25 cellular contexts compared by ENCODE assay signal in the genomic region with DNA sequence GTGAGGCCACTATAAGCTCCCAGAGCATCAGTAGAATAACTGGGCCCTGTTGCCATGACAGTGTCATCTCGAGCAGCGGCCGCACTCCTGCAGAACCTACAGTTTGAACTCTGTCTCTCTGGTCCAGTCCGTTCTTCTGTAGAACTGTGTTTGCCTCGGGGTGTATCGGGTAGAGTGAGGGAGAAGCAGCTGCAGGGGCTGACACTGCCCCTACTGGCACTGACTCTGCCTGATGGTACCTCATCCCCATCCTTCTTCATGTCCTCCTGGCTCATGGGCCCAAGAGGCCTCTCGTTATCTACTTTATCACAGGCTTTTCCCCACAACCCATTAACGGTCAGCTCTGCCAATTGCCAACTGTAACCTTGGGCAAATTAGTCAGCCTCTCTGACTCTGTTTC.
DNase-seq lines count a peak whose midpoint lies in the region; ATAC-seq, FAIRE-seq and TF ChIP-seq lines count a peak whose summit lies in the region.
"Had no signal": no experiment of that assay in that cellular context is flagged by ENCODE, and none has a peak within 500 bp of the region (broad histone marks: within the 10 kb centered on the region; RNA-seq: fewer than 3 reads in every experiment).

No MANE protein-coding gene starts in this region.

- no peak for TF ChIP-seq CTCF in left ventricle myocardium inferior (IDR thresholded peaks at IDR 0.05; ENCODE audit: borderline replicate concordance)
- no peak for TF ChIP-seq CTCF in endothelial cell of umbilical vein (IDR thresholded peaks at IDR 0.05; ENCODE audit: extremely low read depth in 1 of 2, insufficient read depth in 1 of 2, low read depth in 1 of 2, low read length in 2 of 2)
- no peak for TF ChIP-seq CTCF in adrenal gland (IDR thresholded peaks at IDR 0.05)
- no peak for TF ChIP-seq CTCF in GM13977 (IDR thresholded peaks at IDR 0.05; ENCODE audit: extremely low read depth, insufficient read depth, missing control alignments)

- H3K27me3 ChIP-seq in left ventricle myocardium inferior (ENCODE audit: low read depth) (no peaks in the 10 kb centered on the region), endothelial cell of umbilical vein (ENCODE audit: control insufficient read depth in 2 of 2, insufficient read depth in 2 of 2, low read length in 2 of 2) (no peaks in the 10 kb centered on the region), adrenal gland (no peaks in the 10 kb centered on the region)
- H3K27me3 ChIP-seq: dorsolateral prefrontal cortex, neural progenitor cell, stomach, tibial artery had no signal

- H3K4me1 ChIP-seq in left ventricle myocardium inferior (peaks cover 33% of the 10 kb centered on the region), endothelial cell of umbilical vein (ENCODE audit: control insufficient read depth, extremely low read depth, insufficient read depth, low read length) (peaks cover 27% of the 10 kb centered on the region), adrenal gland (replicated peaks in 1 of 2) (no peaks in the 10 kb centered on the region)
- H3K4me1 ChIP-seq: neural progenitor cell, parathyroid adenoma had no signal

- H3K36me3 ChIP-seq in left ventricle myocardium inferior (no peaks in the 10 kb centered on the region), endothelial cell of umbilical vein (ENCODE audit: control insufficient read depth in 2 of 2, extremely low read depth in 1 of 2, insufficient read depth in 2 of 2, low read length in 2 of 2) (no peaks in the 10 kb centered on the region), adrenal gland (replicated peaks in 1 of 2) (no peaks in the 10 kb centered on the region)
- H3K36me3 ChIP-seq: neural progenitor cell, stomach, tibial artery had no signal

- POLR2A ChIA-PET in endothelial cell of umbilical vein (lab: Charles Lee) = interaction anchor here (1.0 kb wide), 1 partner anchor 282 kb away, joined by 3 read pairs; no protein-coding TSS in a partner anchor

- H3K36me3 Mint-ChIP-seq in stimulated activated memory B cell treated with anti-CD40 and anti-IgM and Interleukin-4, amounts not matched to agents 10 μg/mL and 1 μg/mL and 100 μg/mL, for 72 hours = no peaks in the 10 kb centered on the region
- H3K36me3 Mint-ChIP-seq: neural progenitor cell had no signal

- H3K9me3 ChIP-seq in left ventricle myocardium inferior (replicated peaks) (no peaks in the 10 kb centered on the region), endothelial cell of umbilical vein (replicated peaks; ENCODE audit: control insufficient read depth, insufficient read depth, low read length) (no peaks in the 10 kb centered on the region), adrenal gland (replicated peaks in 1 of 3) (no peaks in the 10 kb centered on the region)
- H3K9me3 ChIP-seq: SK-N-SH, stomach, tibial artery had no signal

- H3K27ac Mint-ChIP-seq in stimulated activated memory B cell treated with anti-CD40 and anti-IgM and Interleukin-4, amounts not matched to agents 10 μg/mL and 1 μg/mL and 100 μg/mL, for 72 hours = no peak overlapping the region
- H3K27ac Mint-ChIP-seq: activated naive CD8-positive, alpha-beta T cell treated with anti-CD3 and anti-CD28 coated beads, Interleukin-2, amount 50 U/mL, for 24 hours; activated T-cell treated with anti-CD3 and anti-CD28 coated beads, Interleukin-2, amount 50 U/mL, for 72 hours; neural progenitor cell; T-helper 1 cell treated with Interleukin-12 subunit alpha and Interleukin-12 subunit beta and Interleukin-4 antibody, amounts not matched to agents 30 μg/mL and 1 μg/mL, for 36 hours had no signal

- BruUV-seq in endothelial cell of umbilical vein (replicated peaks; lab: Mats Ljungman, UMichigan) = no TSS peak

- H4K20me1 ChIP-seq in endothelial cell of umbilical vein (replicated peaks; ENCODE audit: control insufficient read depth, extremely low read depth, insufficient read depth, low read length) = no peaks in the 10 kb centered on the region

- H3K9me1 ChIP-seq in endothelial cell of umbilical vein (replicated peaks; ENCODE audit: control insufficient read depth, extremely low read depth, insufficient read depth, low read length) = no peaks in the 10 kb centered on the region

- no peak for FAIRE-seq in endothelial cell of umbilical vein (lab: Jason Lieb, UNC)
- FAIRE-seq: A204.1, GM12891 had no signal

- H3K9ac ChIP-seq in endothelial cell of umbilical vein (replicated peaks; ENCODE audit: extremely low read depth, insufficient read depth, low read length) = no peak overlapping the region
- H3K9ac ChIP-seq: neural progenitor cell, parathyroid adenoma, SK-N-SH had no signal

- no peaks in the 10 kb centered on the region for H3K9me3 Mint-ChIP-seq in stimulated activated memory B cell treated with anti-CD40 and anti-IgM and Interleukin-4, amounts not matched to agents 10 μg/mL and 1 μg/mL and 100 μg/mL, for 72 hours
- H3K9me3 Mint-ChIP-seq: T-helper 1 cell treated with Interleukin-12 subunit alpha and Interleukin-12 subunit beta and Interleukin-4 antibody, amounts not matched to agents 30 μg/mL and 1 μg/mL, for 36 hours had no signal

- CTCF ChIA-PET in endothelial cell of umbilical vein (lab: Charles Lee) = interaction anchor here (1.4 to 2.0 kb wide), 2 partner anchors 13 to 276 kb away, joined by 3 to 9 read pairs; no protein-coding TSS in a partner anchor

- DNase-seq in left ventricle myocardium inferior = no peak
- DNase-seq in Right ventricle myocardium inferior (ENCODE audit: missing footprints) = no peak
- DNase-seq in SK-N-DZ (ENCODE audit: low spot score) = peak; percentile 8
- peak; percentile 6 for DNase-seq in endothelial cell of umbilical vein (ENCODE audit: low read depth, low spot score)
- DNase-seq in ecto neural progenitor cell (ENCODE audit: low spot score) = no peak
- DNase-seq in adrenal gland = no peak
- DNase-seq in GM13977 (ENCODE audit: low spot score) = no peak
- DNase-seq: activated CD4-positive, alpha-beta T cell treated with anti-CD3 and anti-CD28 coated beads, Interleukin-2, amount 50 U/mL, for 48 hours; activated naive CD8-positive, alpha-beta T cell treated with anti-CD3 and anti-CD28 coated beads, Interleukin-2, amount 50 U/mL, for 24 hours; activated T-cell treated with anti-CD3 and anti-CD28 coated beads, Interleukin-2, amount 50 U/mL, for 72 hours; H7; NCI-H1436 treated with DMSO at 0.1 percent for 48 hours; NCI-H2107; NCI-H748 treated with DMSO at 0.1 percent for 48 hours had no signal

- no peaks in the 10 kb centered on the region for H3K4me1 Mint-ChIP-seq in stimulated activated memory B cell treated with anti-CD40 and anti-IgM and Interleukin-4, amounts not matched to agents 10 μg/mL and 1 μg/mL and 100 μg/mL, for 72 hours
- H3K4me1 Mint-ChIP-seq: activated naive CD8-positive, alpha-beta T cell treated with anti-CD3 and anti-CD28 coated beads, Interleukin-2, amount 50 U/mL, for 24 hours; neural progenitor cell had no signal

- TF ChIP-seq POLR2A in endothelial cell of umbilical vein (IDR thresholded peaks at IDR 0.05; ENCODE audit: low read depth, low read length) (no peak), adrenal gland (IDR thresholded peaks at IDR 0.05) (no peak)

- H3K27ac ChIP-seq in left ventricle myocardium inferior (replicated peaks) = peak overlapping the region; percentile 76
- no peak overlapping the region for H3K27ac ChIP-seq in endothelial cell of umbilical vein (ENCODE audit: insufficient read depth, low read depth, low read length)
- no peak overlapping the region for H3K27ac ChIP-seq in adrenal gland
- H3K27ac ChIP-seq: dorsolateral prefrontal cortex, neural progenitor cell, parathyroid adenoma had no signal

- H3K27me3 Mint-ChIP-seq in stimulated activated memory B cell treated with anti-CD40 and anti-IgM and Interleukin-4, amounts not matched to agents 10 μg/mL and 1 μg/mL and 100 μg/mL, for 72 hours = no peaks in the 10 kb centered on the region
- H3K27me3 Mint-ChIP-seq: activated naive CD8-positive, alpha-beta T cell treated with anti-CD3 and anti-CD28 coated beads, Interleukin-2, amount 50 U/mL, for 24 hours had no signal

- no peak overlapping the region for H3K4me2 ChIP-seq in endothelial cell of umbilical vein (ENCODE audit: insufficient read depth, low read length)
- H3K4me2 ChIP-seq: neural progenitor cell, SK-N-SH had no signal

- WGBS in adrenal gland, 4 donors = 68 to 86% (median 83%) methylated on average over 5 to 8 of the region's 8 CpGs

- H3K79me2 ChIP-seq in endothelial cell of umbilical vein (ENCODE audit: control insufficient read depth, insufficient read depth, low read length) = no peaks in the 10 kb centered on the region
- H3K79me2 ChIP-seq: parathyroid adenoma had no signal

- no peak overlapping the region for H3K4me3 ChIP-seq in left ventricle myocardium inferior
- no peak overlapping the region for H3K4me3 ChIP-seq in endothelial cell of umbilical vein (replicated peaks in 1 of 3; ENCODE audit: insufficient read depth in 1 of 3, low read depth in 1 of 3, low read length in 3 of 3)
- H3K4me3 ChIP-seq in adrenal gland = no peak overlapping the region
- H3K4me3 ChIP-seq: dorsolateral prefrontal cortex, neural progenitor cell, stomach, tibial artery had no signal

- H3K4me3 Mint-ChIP-seq in stimulated activated memory B cell treated with anti-CD40 and anti-IgM and Interleukin-4, amounts not matched to agents 10 μg/mL and 1 μg/mL and 100 μg/mL, for 72 hours = no peak overlapping the region
- H3K4me3 Mint-ChIP-seq: activated naive CD8-positive, alpha-beta T cell treated with anti-CD3 and anti-CD28 coated beads, Interleukin-2, amount 50 U/mL, for 24 hours; activated T-cell treated with anti-CD3 and anti-CD28 coated beads, Interleukin-2, amount 50 U/mL, for 72 hours; neural progenitor cell; T-helper 1 cell treated with Interleukin-12 subunit alpha and Interleukin-12 subunit beta and Interleukin-4 antibody, amounts not matched to agents 30 μg/mL and 1 μg/mL, for 36 hours had no signal

- ATAC-seq in Right ventricle myocardium inferior = no peak
- ATAC-seq in stimulated activated memory B cell treated with anti-CD40 and anti-IgM and Interleukin-4, amounts not matched to agents 10 μg/mL and 1 μg/mL and 100 μg/mL, for 72 hours = peak; percentile 39
- ATAC-seq: activated CD4-positive, CD25-positive, alpha-beta regulatory T cell treated with anti-CD3 and anti-CD28 coated beads, Interleukin-2, amount 50 U/mL, for 24 hours; activated naive CD8-positive, alpha-beta T cell treated with anti-CD3 and anti-CD28 coated beads, Interleukin-2, amount 50 U/mL, for 24 hours; activated T-cell treated with anti-CD3 and anti-CD28 coated beads, Interleukin-2, amount 50 U/mL, for 72 hours had no signal

- no peak overlapping the region for H2AFZ ChIP-seq in endothelial cell of umbilical vein (ENCODE audit: low read depth, low read length)
- H2AFZ ChIP-seq: neural progenitor cell, parathyroid adenoma had no signal

- dilution Hi-C loops in endothelial cell of umbilical vein (cut with MboI; ENCODE audit: extremely low pct_ligation_motif_present, low sequenced_read_pairs) = no loop called here

- in situ Hi-C loops in GM13977 (cut with MboI; ENCODE audit: low pct_unique_long_range_greater_than_20kb, low sequenced_read_pairs, unreplicated experiment) = no loop called here

- intact Hi-C loops in left ventricle myocardium inferior (cut with micrococcal nuclease) (no loop called here), Right ventricle myocardium inferior (cut with DNase I) (loop anchor here (10.0 kb wide), 1 partner anchor 47 kb away; no protein-coding TSS in a partner anchor), endothelial cell of umbilical vein (cut with micrococcal nuclease) (loop anchor here (1.0 to 10.0 kb wide), 3 partner anchors 71 to 287 kb away; a partner anchor contains a TSS), adrenal gland (cut with DNase I) (no loop called here)

Comparison
In these comparisons a context has a peak if more than half of its experiments do, and no peak if none do; other contexts are left out.
1. intact Hi-C loops: an anchor here in Right ventricle myocardium inferior (10.0 kb wide) and endothelial cell of umbilical vein (1.0 to 10.0 kb wide); none called in left ventricle myocardium inferior and adrenal gland.
2. DNase-seq: peak in SK-N-DZ (single experiment) and endothelial cell of umbilical vein (single experiment); none in left ventricle myocardium inferior (single experiment), Right ventricle myocardium inferior (single experiment), ecto neural progenitor cell (single experiment), adrenal gland (0 of 7) and GM13977 (single experiment).